ENCODE assay signal across 18 cellular contexts in genomic region chr5:179316961-179317360, GRCh38. TPM values are rescaled to one million over a fixed set of nuclear protein-coding genes. Genes with fewer than 3 reads are reported as not detected.
"Had no signal": no experiment of that assay in that cellular context is flagged by ENCODE, and none has a peak within 500 bp of the region (broad histone marks: within the 10 kb centered on the region; RNA-seq: fewer than 3 reads in every experiment).

No MANE protein-coding gene starts in this region.

- H3K4me3 ChIP-seq: esophagus muscularis mucosa had no signal

- H3K36me3 ChIP-seq: brain microvascular endothelial cell, esophagus muscularis mucosa had no signal

- H3K27ac Mint-ChIP-seq: naive thymus-derived CD4-positive, alpha-beta T cell had no signal

- H3K9me3 Mint-ChIP-seq: activated naive CD4-positive, alpha-beta T cell treated with anti-CD3 and anti-CD28 coated beads, Interleukin-2, amount 50 U/mL, for 24 hours had no signal

- H3K27ac ChIP-seq: brain microvascular endothelial cell, esophagus muscularis mucosa had no signal

- H3K27me3 ChIP-seq: brain microvascular endothelial cell had no signal

- DNase-seq: activated gamma-delta T cell treated with Interleukin-2 at 50 U/mL for 16 hours; activated T-cell treated with anti-CD3 and anti-CD28 coated beads, Interleukin-2, amount 50 U/mL, for 1 hour; brain microvascular endothelial cell; central memory CD4-positive, alpha-beta T cell; effector memory CD4-positive, alpha-beta T cell; hypothalamus; islet precursor cell; naive thymus-derived CD4-positive, alpha-beta T cell; nucleus accumbens; stimulated activated CD4-positive, alpha-beta T cell treated with anti-CD3 and anti-CD28 coated beads, Interleukin-12 subunit alpha, Interleukin-12 subunit beta, amount 100 ng/mL, for 4 hours; stimulated activated CD4-positive, alpha-beta T cell treated with anti-CD3 and anti-CD28 coated beads, Interleukin-4, amount 100 ng/mL, for 4 hours; stimulated activated naive CD8-positive, alpha-beta T cell treated with anti-CD3 and anti-CD28 coated beads, Interleukin-15, Interleukin-2, amounts not matched to agents 100 U/mL and 50 U/mL, for 24 hours; T-helper 9 cell had no signal

- H3K36me3 Mint-ChIP-seq: activated naive CD4-positive, alpha-beta T cell treated with anti-CD3 and anti-CD28 coated beads, Interleukin-2, amount 50 U/mL, for 24 hours had no signal

- H3K4me3 Mint-ChIP-seq: activated naive CD4-positive, alpha-beta T cell treated with anti-CD3 and anti-CD28 coated beads, Interleukin-2, amount 50 U/mL, for 24 hours had no signal

- ATAC-seq: naive thymus-derived CD4-positive, alpha-beta T cell; stimulated activated naive CD8-positive, alpha-beta T cell treated with anti-CD3 and anti-CD28 coated beads, Interleukin-15, Interleukin-2, amounts not matched to agents 100 U/mL and 50 U/mL, for 24 hours had no signal

- H3K4me1 Mint-ChIP-seq: activated naive CD4-positive, alpha-beta T cell treated with anti-CD3 and anti-CD28 coated beads, Interleukin-2, amount 50 U/mL, for 24 hours; naive thymus-derived CD4-positive, alpha-beta T cell had no signal

RNA-seq across cellular contexts. Expression of gene ADAMTS2, which starts 28.3 kb away (rescaled TPM):
- total RNA-seq: dermis microvascular lymphatic vessel endothelial cell; endothelial cell of umbilical vein; naive thymus-derived CD4-positive, alpha-beta T cell; T-helper 1 cell treated with Interleukin-12 subunit alpha and Interleukin-12 subunit beta and Interleukin-4 antibody, amounts not matched to agents 30 ng/mL and 1 ng/mL, for 36 hours had no signal
- polyA plus RNA-seq: endothelial cell of umbilical vein; naive thymus-derived CD4-positive, alpha-beta T cell had no signal
